ENCODE assay signal across 23 cellular contexts in genomic region chr7:118026791-118027190, GRCh38.
"Had no signal": no experiment of that assay in that cellular context is flagged by ENCODE, and none has a peak within 500 bp of the region (broad histone marks: within the 10 kb centered on the region; RNA-seq: fewer than 3 reads in every experiment).

No MANE protein-coding gene starts in this region.

- H3K4me1 Mint-ChIP-seq: immature natural killer cell had no signal

- H3K27ac Mint-ChIP-seq: dendritic cell treated with granulocyte-macrophage colony-stimulating factor and Interleukin-4, amounts not matched to agents 40 ng/mL and 50 ng/mL, for 4 days; effector memory CD8-positive, alpha-beta T cell; immature natural killer cell; mesothelial cell of epicardium had no signal

- H3K79me2 ChIP-seq: hepatocyte had no signal

- H3K4me3 ChIP-seq: colonic mucosa, esophagus muscularis mucosa, gastroesophageal sphincter, heart left ventricle, hepatocyte, left lung, lower lobe of right lung had no signal

- FAIRE-seq: endothelial cell of umbilical vein, frontal cortex, kidney had no signal

- H3K4me1 ChIP-seq: colonic mucosa, esophagus muscularis mucosa, foreskin keratinocyte, gastroesophageal sphincter, heart left ventricle, left lung, lower lobe of right lung had no signal

- ATAC-seq: effector memory CD8-positive, alpha-beta T cell; foreskin keratinocyte; gastroesophageal sphincter; heart left ventricle; left colon; left lung; left ventricle myocardium superior; lower lobe of right lung had no signal

- H3K9me3 Mint-ChIP-seq: dendritic cell treated with granulocyte-macrophage colony-stimulating factor and Interleukin-4, amounts not matched to agents 40 ng/mL and 50 ng/mL, for 4 days had no signal

- H2AFZ ChIP-seq: hepatocyte had no signal

- H3K36me3 Mint-ChIP-seq: immature natural killer cell, mesothelial cell of epicardium had no signal

- DNase-seq: colonic mucosa; cortex of kidney; effector CD8-positive, alpha-beta T cell; effector memory CD8-positive, alpha-beta T cell; foreskin keratinocyte; heart left ventricle; hypothalamus; immature natural killer cell; islet precursor cell; kidney; kidney glomerular epithelial cell; left colon; left lung; left ventricle myocardium superior; lower lobe of right lung; mesenchymal stem cell had no signal

- H3K4me3 Mint-ChIP-seq: dendritic cell treated with granulocyte-macrophage colony-stimulating factor and Interleukin-4, amounts not matched to agents 40 ng/mL and 50 ng/mL, for 4 days; effector memory CD8-positive, alpha-beta T cell; immature natural killer cell; mesothelial cell of epicardium had no signal

- H3K27me3 ChIP-seq: colonic mucosa, esophagus muscularis mucosa, foreskin keratinocyte, gastroesophageal sphincter, heart left ventricle, hepatocyte, left lung had no signal

- H3K9me3 ChIP-seq: colonic mucosa, esophagus muscularis mucosa, gastroesophageal sphincter, heart left ventricle, left lung, lower lobe of right lung had no signal

- H3K36me3 ChIP-seq: colonic mucosa, esophagus muscularis mucosa, gastroesophageal sphincter, heart left ventricle, left lung, lower lobe of right lung had no signal

- H3K27ac ChIP-seq: colonic mucosa, esophagus muscularis mucosa, foreskin keratinocyte, gastroesophageal sphincter, heart left ventricle, hepatocyte, left lung, lower lobe of right lung had no signal

- H3K27me3 Mint-ChIP-seq: dendritic cell treated with granulocyte-macrophage colony-stimulating factor and Interleukin-4, amounts not matched to agents 40 ng/mL and 50 ng/mL, for 4 days; effector memory CD8-positive, alpha-beta T cell had no signal

- H3K4me2 ChIP-seq: hepatocyte had no signal
